ENCODE assay signal across 15 cellular contexts in genomic region chr1:202658766-202659165, GRCh38. TPM values are rescaled to one million over a fixed set of nuclear protein-coding genes. Genes with fewer than 3 reads are reported as not detected.
DNase-seq lines count a peak whose midpoint lies in the region; FAIRE-seq and TF ChIP-seq lines count a peak whose summit lies in the region.
"Had no signal": no experiment of that assay in that cellular context is flagged by ENCODE, and none has a peak within 500 bp of the region (broad histone marks: within the 10 kb centered on the region; RNA-seq: fewer than 3 reads in every experiment).

No MANE protein-coding gene starts in this region.

- peaks cover 22% of the 10 kb centered on the region for H3K4me1 Mint-ChIP-seq in type B pancreatic cell (ENCODE audit: unreplicated experiment)
- H3K4me1 Mint-ChIP-seq: CD4-positive, alpha-beta memory T cell had no signal

- H3K9me3 Mint-ChIP-seq in type B pancreatic cell: no peaks in the 10 kb centered on the region
- H3K9me3 Mint-ChIP-seq: CD4-positive, alpha-beta memory T cell; T-helper 1 cell treated with Interleukin-12 subunit alpha and Interleukin-12 subunit beta and Interleukin-4 antibody, amounts not matched to agents 30 μg/mL and 1 μg/mL, for 36 hours had no signal

- no peak for TF ChIP-seq CTCF in type B pancreatic cell (conservative IDR thresholded peaks at IDR 0.05)

- peak overlapping the region; percentile 51 for H3K4me3 Mint-ChIP-seq in type B pancreatic cell
- H3K4me3 Mint-ChIP-seq: CD4-positive, alpha-beta memory T cell; T-helper 1 cell treated with Interleukin-12 subunit alpha and Interleukin-12 subunit beta and Interleukin-4 antibody, amounts not matched to agents 30 μg/mL and 1 μg/mL, for 36 hours had no signal

- TF ChIP-seq POLR2A in GM12891 (IDR thresholded peaks at IDR 0.05; ENCODE audit: low read depth, low read length) (no peak), erythroblast (IDR thresholded peaks at IDR 0.05; ENCODE audit: low read length) (no peak)

- peaks cover 58% of the 10 kb centered on the region for H3K27me3 Mint-ChIP-seq in type B pancreatic cell

- no peak overlapping the region for H3K27ac Mint-ChIP-seq in type B pancreatic cell
- H3K27ac Mint-ChIP-seq: CD4-positive, alpha-beta memory T cell; T-helper 1 cell treated with Interleukin-12 subunit alpha and Interleukin-12 subunit beta and Interleukin-4 antibody, amounts not matched to agents 30 μg/mL and 1 μg/mL, for 36 hours had no signal

- FAIRE-seq in GM12891 (lab: Jason Lieb, UNC): no peak
- FAIRE-seq: GM19239 had no signal

- no peaks in the 10 kb centered on the region for H3K36me3 Mint-ChIP-seq in type B pancreatic cell
- H3K36me3 Mint-ChIP-seq: CD4-positive, alpha-beta memory T cell had no signal

- peak; percentile 47 for DNase-seq in DMS79 treated with DMSO at 0.1 percent for 48 hours (lab: John Stamatoyannopoulos, UW)
- no peak for DNase-seq in DMS79 (lab: John Stamatoyannopoulos, UW)
- peak; percentile 52 for DNase-seq in NCI-H2107 (lab: John Stamatoyannopoulos, UW)
- peak; percentile 95 for DNase-seq in NCI-H82 (lab: John Stamatoyannopoulos, UW)
- DNase-seq in type B pancreatic cell (ENCODE audit: extremely low spot score, unreplicated experiment): no peak
- DNase-seq in NCI-H345 (lab: John Stamatoyannopoulos, UW): no peak
- no peak for DNase-seq in GM12891 (ENCODE audit: insufficient read length, low spot score)
- DNase-seq in erythroblast (lab: John Stamatoyannopoulos, UW): no peak
- DNase-seq: CD4-positive, alpha-beta memory T cell; NCI-H1436 treated with DMSO at 0.1 percent for 48 hours; NCI-H510A treated with DMSO at 0.1 percent for 48 hours; OCI-M1 had no signal

TF ChIP-seq in GM12891, 5 proteins besides CTCF, POLR2A, EP300 and RAD21:
- TF ChIP-seq PAX5 (IDR thresholded peaks at IDR 0.05; ENCODE audit: insufficient read depth, low read length, severe bottlenecking) (no peak), TAF1 (IDR thresholded peaks at IDR 0.05; ENCODE audit: low read depth, low read length) (no peak), POLR2AphosphoS5 (IDR thresholded peaks at IDR 0.05; ENCODE audit: low read depth, low read length) (no peak), SPI1 (IDR thresholded peaks at IDR 0.05; ENCODE audit: low read depth, low read length) (no peak), POU2F2 (IDR thresholded peaks at IDR 0.05; ENCODE audit: low read depth, low read length) (no peak)

RNA-seq across cellular contexts. Expression of gene SYT2, which starts 51.5 kb away (rescaled TPM):
- total RNA-seq in type B pancreatic cell (ENCODE audit: low replicate concordance): 4.9 and 11.9 TPM in 2 replicates
- polyA plus RNA-seq in GM12891 (2012; ENCODE audit: low read depth, missing spikeins): 0.01 TPM
- total RNA-seq: CD4-positive, alpha-beta memory T cell had no signal
- polyA plus RNA-seq: BJ had no signal

Comparison
In these comparisons a context has a peak if more than half of its experiments do, and no peak if none do; other contexts are left out.
1. DNase-seq: peak in DMS79 treated with DMSO at 0.1 percent for 48 hours (single experiment), NCI-H2107 (single experiment) and NCI-H82 (single experiment); none in DMS79 (single experiment), type B pancreatic cell (single experiment), NCI-H345 (single experiment), GM12891 (single experiment) and erythroblast (0 of 2).